In the genomic region with DNA sequence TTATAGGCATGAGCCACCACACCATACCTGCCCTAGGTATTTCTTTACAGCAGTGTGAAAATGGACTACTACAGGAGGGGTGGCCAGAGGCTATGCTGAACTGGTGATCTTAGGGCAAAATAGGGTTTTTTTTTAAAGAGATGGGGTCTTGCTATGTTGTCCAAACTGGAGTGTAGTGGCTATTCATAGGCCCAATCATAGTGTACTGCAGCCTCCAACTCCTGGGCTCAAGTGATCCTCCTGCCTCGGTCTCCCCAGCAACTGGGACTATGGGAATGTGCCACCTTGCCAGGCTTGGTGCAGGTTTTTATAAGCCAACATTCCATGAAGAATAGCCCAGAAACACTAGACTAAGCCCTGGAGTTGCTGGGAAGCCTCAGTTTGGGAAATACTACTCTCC, we compare ENCODE assay signal across 2 cellular contexts.
TF ChIP-seq lines count a peak whose summit lies in the region.

No MANE protein-coding gene starts in this region.

TF ChIP-seq in GM23338, 12 proteins besides CTCF, POLR2A, EP300 and RAD21 (continues in another document):
- TF ChIP-seq ZNF331 (CRISPR knock-in tag; IDR thresholded peaks at IDR 0.05; ENCODE audit: low read depth) (no peak), CREB1 (CRISPR knock-in tag; IDR thresholded peaks at IDR 0.05; ENCODE audit: low read depth) (no peak), EZH2phosphoT487 (IDR thresholded peaks at IDR 0.05; ENCODE audit: unreplicated experiment) (no peak), POLR2AphosphoS5 (IDR thresholded peaks at IDR 0.05; ENCODE audit: low read depth) (no peak), STAT1 (IDR thresholded peaks at IDR 0.05; ENCODE audit: unreplicated experiment) (no peak), JUNB (IDR thresholded peaks at IDR 0.05; ENCODE audit: unreplicated experiment) (no peak), ZNF114 (CRISPR knock-in tag; IDR thresholded peaks at IDR 0.05) (no peak), REST (IDR thresholded peaks at IDR 0.05; ENCODE audit: unreplicated experiment) (no peak), NANOG (IDR thresholded peaks at IDR 0.05; ENCODE audit: borderline replicate concordance) (no peak), EZH2 (IDR thresholded peaks at IDR 0.05; ENCODE audit: low read depth, unreplicated experiment) (no peak)
- TF ChIP-seq, protein P1, sequence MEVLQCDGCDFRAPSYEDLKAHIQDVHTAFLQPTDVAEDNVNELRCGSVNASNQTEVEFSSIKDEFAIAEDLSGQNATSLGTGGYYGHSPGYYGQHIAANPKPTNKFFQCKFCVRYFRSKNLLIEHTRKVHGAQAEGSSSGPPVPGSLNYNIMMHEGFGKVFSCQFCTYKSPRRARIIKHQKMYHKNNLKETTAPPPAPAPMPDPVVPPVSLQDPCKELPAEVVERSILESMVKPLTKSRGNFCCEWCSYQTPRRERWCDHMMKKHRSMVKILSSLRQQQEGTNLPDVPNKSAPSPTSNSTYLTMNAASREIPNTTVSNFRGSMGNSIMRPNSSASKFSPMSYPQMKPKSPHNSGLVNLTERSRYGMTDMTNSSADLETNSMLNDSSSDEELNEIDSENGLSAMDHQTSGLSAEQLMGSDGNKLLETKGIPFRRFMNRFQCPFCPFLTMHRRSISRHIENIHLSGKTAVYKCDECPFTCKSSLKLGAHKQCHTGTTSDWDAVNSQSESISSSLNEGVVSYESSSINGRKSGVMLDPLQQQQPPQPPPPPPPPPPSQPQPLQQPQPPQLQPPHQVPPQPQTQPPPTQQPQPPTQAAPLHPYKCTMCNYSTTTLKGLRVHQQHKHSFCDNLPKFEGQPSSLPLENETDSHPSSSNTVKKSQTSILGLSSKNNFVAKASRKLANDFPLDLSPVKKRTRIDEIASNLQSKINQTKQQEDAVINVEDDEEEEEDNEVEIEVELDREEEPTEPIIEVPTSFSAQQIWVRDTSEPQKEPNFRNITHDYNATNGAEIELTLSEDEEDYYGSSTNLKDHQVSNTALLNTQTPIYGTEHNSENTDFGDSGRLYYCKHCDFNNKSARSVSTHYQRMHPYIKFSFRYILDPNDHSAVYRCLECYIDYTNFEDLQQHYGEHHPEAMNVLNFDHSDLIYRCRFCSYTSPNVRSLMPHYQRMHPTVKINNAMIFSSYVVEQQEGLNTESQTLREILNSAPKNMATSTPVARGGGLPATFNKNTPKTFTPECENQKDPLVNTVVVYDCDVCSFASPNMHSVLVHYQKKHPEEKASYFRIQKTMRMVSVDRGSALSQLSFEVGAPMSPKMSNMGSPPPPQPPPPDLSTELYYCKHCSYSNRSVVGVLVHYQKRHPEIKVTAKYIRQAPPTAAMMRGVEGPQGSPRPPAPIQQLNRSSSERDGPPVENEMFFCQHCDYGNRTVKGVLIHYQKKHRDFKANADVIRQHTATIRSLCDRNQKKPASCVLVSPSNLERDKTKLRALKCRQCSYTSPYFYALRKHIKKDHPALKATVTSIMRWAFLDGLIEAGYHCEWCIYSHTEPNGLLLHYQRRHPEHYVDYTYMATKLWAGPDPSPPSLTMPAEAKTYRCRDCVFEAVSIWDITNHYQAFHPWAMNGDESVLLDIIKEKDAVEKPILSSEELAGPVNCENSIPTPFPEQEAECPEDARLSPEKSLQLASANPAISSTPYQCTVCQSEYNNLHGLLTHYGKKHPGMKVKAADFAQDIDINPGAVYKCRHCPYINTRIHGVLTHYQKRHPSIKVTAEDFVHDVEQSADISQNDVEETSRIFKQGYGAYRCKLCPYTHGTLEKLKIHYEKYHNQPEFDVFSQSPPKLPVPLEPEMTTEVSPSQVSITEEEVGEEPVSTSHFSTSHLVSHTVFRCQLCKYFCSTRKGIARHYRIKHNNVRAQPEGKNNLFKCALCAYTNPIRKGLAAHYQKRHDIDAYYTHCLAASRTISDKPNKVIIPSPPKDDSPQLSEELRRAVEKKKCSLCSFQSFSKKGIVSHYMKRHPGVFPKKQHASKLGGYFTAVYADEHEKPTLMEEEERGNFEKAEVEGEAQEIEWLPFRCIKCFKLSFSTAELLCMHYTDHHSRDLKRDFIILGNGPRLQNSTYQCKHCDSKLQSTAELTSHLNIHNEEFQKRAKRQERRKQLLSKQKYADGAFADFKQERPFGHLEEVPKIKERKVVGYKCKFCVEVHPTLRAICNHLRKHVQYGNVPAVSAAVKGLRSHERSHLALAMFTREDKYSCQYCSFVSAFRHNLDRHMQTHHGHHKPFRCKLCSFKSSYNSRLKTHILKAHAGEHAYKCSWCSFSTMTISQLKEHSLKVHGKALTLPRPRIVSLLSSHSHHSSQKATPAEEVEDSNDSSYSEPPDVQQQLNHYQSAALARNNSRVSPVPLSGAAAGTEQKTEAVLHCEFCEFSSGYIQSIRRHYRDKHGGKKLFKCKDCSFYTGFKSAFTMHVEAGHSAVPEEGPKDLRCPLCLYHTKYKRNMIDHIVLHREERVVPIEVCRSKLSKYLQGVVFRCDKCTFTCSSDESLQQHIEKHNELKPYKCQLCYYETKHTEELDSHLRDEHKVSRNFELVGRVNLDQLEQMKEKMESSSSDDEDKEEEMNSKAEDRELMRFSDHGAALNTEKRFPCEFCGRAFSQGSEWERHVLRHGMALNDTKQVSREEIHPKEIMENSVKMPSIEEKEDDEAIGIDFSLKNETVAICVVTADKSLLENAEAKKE (CRISPR knock-in tag; IDR thresholded peaks at IDR 0.05): no peak

TF ChIP-seq in K562, 482 proteins besides CTCF, POLR2A, EP300 and RAD21:
- TF ChIP-seq RBM25 (IDR thresholded peaks at IDR 0.05; ENCODE audit: low read depth, low read length, severe bottlenecking) (peak; percentile 17), NCOA1 (IDR thresholded peaks at IDR 0.05; ENCODE audit: low read depth) (no peak)
